In the genomic region with DNA sequence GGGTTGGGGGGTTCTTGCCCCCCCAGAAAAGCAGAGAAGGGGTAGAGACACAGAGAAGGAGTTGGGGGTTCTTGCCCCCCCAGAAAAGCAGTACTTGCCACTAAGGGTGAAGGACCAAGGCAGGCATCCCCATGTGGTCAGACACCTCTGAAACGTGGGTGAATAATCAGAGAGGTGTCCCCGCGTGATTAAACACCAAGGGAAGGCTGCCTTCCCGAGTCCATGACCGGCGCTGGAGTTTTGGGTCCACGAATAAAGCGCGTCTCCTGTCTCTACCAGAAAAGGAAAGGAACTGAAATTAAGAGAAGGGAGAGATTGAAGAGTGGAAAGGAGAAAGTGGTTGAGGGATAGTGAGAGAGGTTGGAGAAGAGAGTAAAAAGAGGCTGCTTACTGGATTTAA, we compare ENCODE assay signal across 16 cellular contexts. TPM values are rescaled to one million over a fixed set of nuclear protein-coding genes. Genes with fewer than 3 reads are reported as not detected.
DNase-seq lines count a peak whose midpoint lies in the region; ATAC-seq, FAIRE-seq and TF ChIP-seq lines count a peak whose summit lies in the region.
"Not testable (repeated sequence)": the region's sequence is repeated elsewhere in the genome, so short reads cannot be mapped to it uniquely, and the experiment has no call there.
"Had no signal": no experiment of that assay in that cellular context is flagged by ENCODE, and none has a peak within 500 bp of the region (broad histone marks: within the 10 kb centered on the region; RNA-seq: fewer than 3 reads in every experiment).

No MANE protein-coding gene starts in this region.

- not testable (repeated sequence) for H3K9me3 ChIP-seq in HepG2 (ENCODE audit: low read length)

- not testable (repeated sequence) for H3K27me3 ChIP-seq in HepG2 (ENCODE audit: control insufficient read depth in 1 of 2, insufficient read depth in 2 of 2, low read length in 2 of 2)

- H3K4me2 ChIP-seq in HepG2 (ENCODE audit: low read depth, low read length), result not testable (repeated sequence)

- POLR2A ChIA-PET in WTC11 (lab: Charles Lee); HepG2 (lab: Yijun Ruan, JAX): not testable (repeated sequence)

- H3K27ac ChIP-seq in HepG2 (ENCODE audit: extremely low read length, insufficient read depth, low read length), result not testable (repeated sequence)

- H3K4me3 ChIP-seq in HepG2 (replicated peaks in 1 of 3; ENCODE audit: insufficient read depth in 1 of 3, low read depth in 2 of 3, low read length in 3 of 3), result not testable (repeated sequence)

- H3K27ac Mint-ChIP-seq in CD14-positive monocyte (peak overlapping the region in 6 of 7 donors; percentile 1 to 97 (median 80)), WTC11 (peak overlapping the region; percentile 31; the same call in 1 of the 2 replicates)
- peak overlapping the region; percentile 30 for H3K27ac Mint-ChIP-seq in activated naive CD8-positive, alpha-beta T cell treated with anti-CD3 and anti-CD28 coated beads for 36 hours
- peak overlapping the region; percentile 61 to 98 for H3K27ac Mint-ChIP-seq in natural killer cell treated with Interleukin-12 subunit alpha and Interleukin-12 subunit beta and Interleukin-15 and Interleukin-18, amount 100 ng/mL, for 72 hours

- intact Hi-C loops in CD14-positive monocyte (cut with micrococcal nuclease), result loop anchor here in 1 of 2 donors (5.0 kb wide), 1 partner anchor 237 kb away; the partner anchor contains the start of gene LILRB4
- intact Hi-C loops in HepG2 (cut with micrococcal nuclease; ENCODE audit: unreplicated experiment); posterior vena cava (cut with DNase I): not testable (repeated sequence)

- H3K4me3 Mint-ChIP-seq in CD14-positive monocyte; WTC11; activated naive CD8-positive, alpha-beta T cell treated with anti-CD3 and anti-CD28 coated beads for 36 hours: not testable (repeated sequence)
- H3K4me3 Mint-ChIP-seq in natural killer cell treated with Interleukin-12 subunit alpha and Interleukin-12 subunit beta and Interleukin-15 and Interleukin-18, amount 100 ng/mL, for 72 hours, result peak overlapping the region; percentile 44

- 52% methylated on average over 9 of the region's 9 CpGs for WGBS in HepG2 (ENCODE audit: low lambda C conversion rate)

- H3K9ac ChIP-seq in HepG2 (ENCODE audit: insufficient read depth, low read depth, low read length), result not testable (repeated sequence)

- DNase-seq in CD14-positive monocyte (ENCODE audit: low spot score); WTC11 (ENCODE audit: low spot score); activated naive CD8-positive, alpha-beta T cell treated with anti-CD3 and anti-CD28 coated beads for 36 hours; HepG2 (ENCODE audit: low spot score); natural killer cell treated with Interleukin-12 subunit alpha and Interleukin-12 subunit beta and Interleukin-15 and Interleukin-18, amount 100 ng/mL, for 72 hours (ENCODE audit: low spot score): not testable (repeated sequence)
- DNase-seq in posterior vena cava (ENCODE audit: low spot score), result peak; percentile 51

- peaks cover 66% of the 10 kb centered on the region for H3K4me1 Mint-ChIP-seq in CD14-positive monocyte
- peaks cover 59% of the 10 kb centered on the region for H3K4me1 Mint-ChIP-seq in WTC11
- H3K4me1 Mint-ChIP-seq in activated naive CD8-positive, alpha-beta T cell treated with anti-CD3 and anti-CD28 coated beads for 36 hours, result not testable (repeated sequence)
- peaks cover 50 to 53% of the 10 kb centered on the region in 2 donors for H3K4me1 Mint-ChIP-seq in natural killer cell treated with Interleukin-12 subunit alpha and Interleukin-12 subunit beta and Interleukin-15 and Interleukin-18, amount 100 ng/mL, for 72 hours (ENCODE audit: low read depth in 2 of 2)

- CTCF ChIA-PET in WTC11 (lab: Charles Lee); HepG2 (lab: Yijun Ruan, JAX; ENCODE audit: low intra/inter-chr PET ratio, low total read pairs): not testable (repeated sequence)

- H3K9me3 Mint-ChIP-seq in CD14-positive monocyte; activated naive CD8-positive, alpha-beta T cell treated with anti-CD3 and anti-CD28 coated beads for 36 hours; natural killer cell treated with Interleukin-12 subunit alpha and Interleukin-12 subunit beta and Interleukin-15 and Interleukin-18, amount 100 ng/mL, for 72 hours: not testable (repeated sequence)
- peaks cover 13% of the 10 kb centered on the region for H3K9me3 Mint-ChIP-seq in WTC11

- H3K36me3 Mint-ChIP-seq in CD14-positive monocyte, result peaks cover 3 to 18% of the 10 kb centered on the region in 2 donors
- H3K36me3 Mint-ChIP-seq in WTC11, result peaks cover 14% of the 10 kb centered on the region
- H3K36me3 Mint-ChIP-seq in activated naive CD8-positive, alpha-beta T cell treated with anti-CD3 and anti-CD28 coated beads for 36 hours; natural killer cell treated with Interleukin-12 subunit alpha and Interleukin-12 subunit beta and Interleukin-15 and Interleukin-18, amount 100 ng/mL, for 72 hours: not testable (repeated sequence)

- peaks cover 4 to 26% (median 15%) of the 10 kb centered on the region in 3 donors for H3K27me3 Mint-ChIP-seq in CD14-positive monocyte (ENCODE audit: low read depth in 3 of 3)
- H3K27me3 Mint-ChIP-seq in WTC11 (ENCODE audit: low read depth); natural killer cell treated with Interleukin-12 subunit alpha and Interleukin-12 subunit beta and Interleukin-15 and Interleukin-18, amount 100 ng/mL, for 72 hours: not testable (repeated sequence)
- peaks cover 18% of the 10 kb centered on the region for H3K27me3 Mint-ChIP-seq in activated naive CD8-positive, alpha-beta T cell treated with anti-CD3 and anti-CD28 coated beads for 36 hours

- H2AFZ ChIP-seq in HepG2 (ENCODE audit: low read length), result not testable (repeated sequence)

- not testable (repeated sequence) for H3K36me3 ChIP-seq in HepG2 (replicated peaks in 1 of 2; ENCODE audit: control insufficient read depth in 1 of 2, insufficient read depth in 2 of 2, low read length in 2 of 2)

- not testable (repeated sequence) for TF ChIP-seq EP300 in HepG2 (IDR thresholded peaks at IDR 0.05; ENCODE audit: low read depth in 2 of 2, low read length in 2 of 2); HepG2 (CRISPR knock-in tag; IDR thresholded peaks at IDR 0.05; ENCODE audit: borderline replicate concordance)

- not testable (repeated sequence) for TF ChIP-seq RAD21 in HepG2 (CRISPR knock-in tag; IDR thresholded peaks at IDR 0.05)

- FAIRE-seq in HepG2 (lab: Jason Lieb, UNC), result not testable (repeated sequence)

- not testable (repeated sequence) for H3K4me1 ChIP-seq in HepG2 (ENCODE audit: insufficient read depth, low read length)

- in situ Hi-C loops in HepG2 (cut with HindIII; ENCODE audit: extremely low pct_ligation_motif_present, low pct_unique_long_range_greater_than_20kb), result not testable (repeated sequence)

- not testable (repeated sequence) for ATAC-seq in WTC11; HepG2; natural killer cell treated with Interleukin-12 subunit alpha and Interleukin-12 subunit beta and Interleukin-15 and Interleukin-18, amount 100 ng/mL, for 72 hours

- not testable (repeated sequence) for H4K20me1 ChIP-seq in HepG2 (ENCODE audit: insufficient read depth, low read length)

- not testable (repeated sequence) for H3K79me2 ChIP-seq in HepG2 (ENCODE audit: insufficient read depth, low read length)

- not testable (repeated sequence) for BruUV-seq in HepG2 (replicated peaks; lab: Mats Ljungman, UMichigan)

- TF ChIP-seq POLR2A in HepG2 (IDR thresholded peaks at IDR 0.05; ENCODE audit: insufficient read depth in 1 of 2, low read depth in 2 of 2, low read length in 2 of 2), result not testable (repeated sequence)

- not testable (repeated sequence) for TF ChIP-seq CTCF in CD14-positive monocyte (IDR thresholded peaks at IDR 0.05); WTC11 (IDR thresholded peaks at IDR 0.05); HepG2 (CRISPR knock-in tag; IDR thresholded peaks at IDR 0.05)

RNA-seq across cellular contexts. Expression of gene NCR1, which starts 6.3 kb away (rescaled TPM):
- polyA plus RNA-seq in CD14-positive monocyte (under 1 TPM in 1 of 2 donors, not detected in 1; 0.43 TPM), HepG2 (2011; rRNA removed) (not detected in 2 replicates)
- total RNA-seq in WTC11 (2021) (4.3 to 7.9 TPM (median 7.2 TPM) in 3 replicates), HepG2 (2016; rRNA removed; fragmentation: Illumina TruSeq; extraction: Trizol) (not detected in 2 replicates), posterior vena cava (under 1 TPM in 1 of 2 donors, not detected in 1; 0.29 TPM)
- under 1 TPM in 1 of 2 experiments, not detected in 1; 0.43 TPM for total RNA-seq in activated naive CD8-positive, alpha-beta T cell treated with anti-CD3 and anti-CD28 coated beads for 36 hours
- not detected in 2 replicates for total RNA-seq in HepG2 (2016; cell fraction: cytosol; rRNA removed; fragmentation: Illumina TruSeq; extraction: Trizol; ENCODE audit: low read depth)
- total RNA-seq in HepG2 (2016; cell fraction: insoluble cytoplasmic fraction; rRNA removed; fragmentation: Illumina TruSeq; extraction: Trizol), result not detected in 2 replicates
- total RNA-seq in HepG2 (2016; cell fraction: membrane; rRNA removed; fragmentation: Illumina TruSeq; extraction: Trizol), result not detected in 2 replicates
- not detected in 2 replicates for total RNA-seq in HepG2 (2016; cell fraction: nucleus; rRNA removed; fragmentation: Illumina TruSeq; extraction: Trizol)
- polyA plus RNA-seq in HepG2 (2011; cell fraction: cytosol; rRNA removed), result not detected in 2 replicates
- polyA plus RNA-seq in HepG2 (2011; cell fraction: nucleus; rRNA removed), result not detected in 2 replicates
- polyA plus RNA-seq in HepG2 (2012), result not detected in 2 replicates
- not detected in 2 replicates for polyA plus RNA-seq in HepG2 (2016; cell fraction: cytosol; fragmentation: Illumina TruSeq; extraction: Trizol; ENCODE audit: low read depth)
- not detected in 2 replicates for polyA plus RNA-seq in HepG2 (2016; cell fraction: insoluble cytoplasmic fraction; fragmentation: Illumina TruSeq; extraction: Trizol; ENCODE audit: low read depth)
- polyA plus RNA-seq in HepG2 (2016; cell fraction: membrane; fragmentation: Illumina TruSeq; extraction: Trizol; ENCODE audit: low read depth), result not detected in 2 replicates
- polyA plus RNA-seq in HepG2 (2016; cell fraction: nucleus; fragmentation: Illumina TruSeq; extraction: Trizol; ENCODE audit: insufficient read depth, low read depth), result not detected in 2 replicates
- polyA minus RNA-seq in HepG2 (2011; rRNA and poly(A)+ RNA removed; ENCODE audit: low replicate concordance), result not detected in 2 replicates
- not detected in 2 replicates for polyA minus RNA-seq in HepG2 (2011; cell fraction: cytosol; rRNA and poly(A)+ RNA removed)
- polyA minus RNA-seq in HepG2 (2011; cell fraction: nucleus; rRNA and poly(A)+ RNA removed), result not detected in 2 replicates
- 100 to 1,000 TPM in 1 of 2 donors, 10 to 100 TPM in 1; 81.6 to 253 TPM for total RNA-seq in natural killer cell treated with Interleukin-12 subunit alpha and Interleukin-12 subunit beta and Interleukin-15 and Interleukin-18, amount 100 ng/mL, for 72 hours
- total RNA-seq: A172; B cell; CD4-positive, alpha-beta memory T cell; CD4-positive, CD25-positive, alpha-beta regulatory T cell; G401 had no signal
- polyA plus RNA-seq: A549; BJ; CD4-positive, alpha-beta memory T cell had no signal

RNA-seq across cellular contexts. Expression of gene FCAR, which starts 25.6 kb away (rescaled TPM):
- polyA plus RNA-seq in CD14-positive monocyte, result 100 to 1,000 TPM; 147 to 173 TPM
- 0.22 to 0.39 TPM in 2 of 3 replicates, not detected in the other for total RNA-seq in WTC11 (2021)
- total RNA-seq in activated naive CD8-positive, alpha-beta T cell treated with anti-CD3 and anti-CD28 coated beads for 36 hours, result not detected
- total RNA-seq in HepG2 (2016; rRNA removed; fragmentation: Illumina TruSeq; extraction: Trizol), result not detected in 2 replicates
- not detected in 2 replicates for total RNA-seq in HepG2 (2016; cell fraction: cytosol; rRNA removed; fragmentation: Illumina TruSeq; extraction: Trizol; ENCODE audit: low read depth)
- not detected in 2 replicates for total RNA-seq in HepG2 (2016; cell fraction: insoluble cytoplasmic fraction; rRNA removed; fragmentation: Illumina TruSeq; extraction: Trizol)
- total RNA-seq in HepG2 (2016; cell fraction: membrane; rRNA removed; fragmentation: Illumina TruSeq; extraction: Trizol), result not detected in 2 replicates
- not detected in 2 replicates for total RNA-seq in HepG2 (2016; cell fraction: nucleus; rRNA removed; fragmentation: Illumina TruSeq; extraction: Trizol)
- polyA plus RNA-seq in HepG2 (2011; rRNA removed), result not detected in 2 replicates
- polyA plus RNA-seq in HepG2 (2011; cell fraction: cytosol; rRNA removed), result not detected in 2 replicates
- not detected in 2 replicates for polyA plus RNA-seq in HepG2 (2011; cell fraction: nucleus; rRNA removed)
- not detected in 2 replicates for polyA plus RNA-seq in HepG2 (2012)
- not detected in 2 replicates for polyA plus RNA-seq in HepG2 (2016; cell fraction: cytosol; fragmentation: Illumina TruSeq; extraction: Trizol; ENCODE audit: low read depth)
- polyA plus RNA-seq in HepG2 (2016; cell fraction: insoluble cytoplasmic fraction; fragmentation: Illumina TruSeq; extraction: Trizol; ENCODE audit: low read depth), result not detected in 2 replicates
- polyA plus RNA-seq in HepG2 (2016; cell fraction: membrane; fragmentation: Illumina TruSeq; extraction: Trizol; ENCODE audit: low read depth), result not detected in 2 replicates
- not detected in 2 replicates for polyA plus RNA-seq in HepG2 (2016; cell fraction: nucleus; fragmentation: Illumina TruSeq; extraction: Trizol; ENCODE audit: insufficient read depth, low read depth)
- polyA minus RNA-seq in HepG2 (2011; rRNA and poly(A)+ RNA removed; ENCODE audit: low replicate concordance), result not detected in 2 replicates
- not detected in 2 replicates for polyA minus RNA-seq in HepG2 (2011; cell fraction: cytosol; rRNA and poly(A)+ RNA removed)
- not detected in 2 replicates for polyA minus RNA-seq in HepG2 (2011; cell fraction: nucleus; rRNA and poly(A)+ RNA removed)
- not detected for total RNA-seq in natural killer cell treated with Interleukin-12 subunit alpha and Interleukin-12 subunit beta and Interleukin-15 and Interleukin-18, amount 100 ng/mL, for 72 hours
- 1 to 10 TPM; 2.0 to 5.8 TPM for total RNA-seq in posterior vena cava
- total RNA-seq: A172; B cell; CD4-positive, CD25-positive, alpha-beta regulatory T cell; CD8-positive, alpha-beta memory T cell; Daoy; G401; GM12878 had no signal
- polyA plus RNA-seq: A549; BJ; CD4-positive, alpha-beta memory T cell; CD8-positive, alpha-beta memory T cell had no signal

RNA-seq across cellular contexts. Expression of gene NLRP7, which starts 47.7 kb away (rescaled TPM):
- polyA plus RNA-seq in CD14-positive monocyte, result not detected
- total RNA-seq in WTC11 (2021), result 4.1 to 6.8 TPM (median 5.0 TPM) in 3 replicates
- not detected for total RNA-seq in activated naive CD8-positive, alpha-beta T cell treated with anti-CD3 and anti-CD28 coated beads for 36 hours
- total RNA-seq in HepG2 (2016; rRNA removed; fragmentation: Illumina TruSeq; extraction: Trizol), result not detected in 2 replicates
- total RNA-seq in HepG2 (2016; cell fraction: cytosol; rRNA removed; fragmentation: Illumina TruSeq; extraction: Trizol; ENCODE audit: low read depth), result not detected in 2 replicates
- not detected in 2 replicates for total RNA-seq in HepG2 (2016; cell fraction: insoluble cytoplasmic fraction; rRNA removed; fragmentation: Illumina TruSeq; extraction: Trizol)
- not detected in 2 replicates for total RNA-seq in HepG2 (2016; cell fraction: membrane; rRNA removed; fragmentation: Illumina TruSeq; extraction: Trizol)
- total RNA-seq in HepG2 (2016; cell fraction: nucleus; rRNA removed; fragmentation: Illumina TruSeq; extraction: Trizol), result not detected in 2 replicates
- not detected in 2 replicates for polyA plus RNA-seq in HepG2 (2011; rRNA removed)
- polyA plus RNA-seq in HepG2 (2011; cell fraction: cytosol; rRNA removed), result not detected in 2 replicates
- not detected in 2 replicates for polyA plus RNA-seq in HepG2 (2011; cell fraction: nucleus; rRNA removed)
- polyA plus RNA-seq in HepG2 (2012), result not detected in 2 replicates
- not detected in 2 replicates for polyA plus RNA-seq in HepG2 (2016; cell fraction: cytosol; fragmentation: Illumina TruSeq; extraction: Trizol; ENCODE audit: low read depth)
- polyA plus RNA-seq in HepG2 (2016; cell fraction: insoluble cytoplasmic fraction; fragmentation: Illumina TruSeq; extraction: Trizol; ENCODE audit: low read depth), result not detected in 2 replicates
- polyA plus RNA-seq in HepG2 (2016; cell fraction: membrane; fragmentation: Illumina TruSeq; extraction: Trizol; ENCODE audit: low read depth), result not detected in 2 replicates
- polyA plus RNA-seq in HepG2 (2016; cell fraction: nucleus; fragmentation: Illumina TruSeq; extraction: Trizol; ENCODE audit: insufficient read depth, low read depth), result not detected in 2 replicates
- polyA minus RNA-seq in HepG2 (2011; rRNA and poly(A)+ RNA removed; ENCODE audit: low replicate concordance), result 0.09 TPM in 1 of 2 replicates, not detected in the other
- polyA minus RNA-seq in HepG2 (2011; cell fraction: cytosol; rRNA and poly(A)+ RNA removed), result not detected in 2 replicates
- polyA minus RNA-seq in HepG2 (2011; cell fraction: nucleus; rRNA and poly(A)+ RNA removed), result not detected in 2 replicates
- total RNA-seq in natural killer cell treated with Interleukin-12 subunit alpha and Interleukin-12 subunit beta and Interleukin-15 and Interleukin-18, amount 100 ng/mL, for 72 hours, result 1 to 10 TPM; 1.1 to 1.2 TPM
- total RNA-seq in posterior vena cava, result not detected
- total RNA-seq: A172; CD4-positive, alpha-beta memory T cell; CD4-positive, CD25-positive, alpha-beta regulatory T cell; CD8-positive, alpha-beta memory T cell; Daoy; G401 had no signal
- polyA plus RNA-seq: A549; BJ; CD4-positive, alpha-beta memory T cell; CD4-positive, CD25-positive, alpha-beta regulatory T cell; CD8-positive, alpha-beta memory T cell had no signal

RNA-seq across cellular contexts. Expression of gene KIR3DL2, which starts 49.4 kb away (rescaled TPM):
- under 1 TPM in 1 of 2 donors, not detected in 1; 0.15 TPM for polyA plus RNA-seq in CD14-positive monocyte
- not detected in 3 replicates for total RNA-seq in WTC11 (2021)
- under 1 TPM in 1 of 2 experiments, not detected in 1; 0.18 TPM for total RNA-seq in activated naive CD8-positive, alpha-beta T cell treated with anti-CD3 and anti-CD28 coated beads for 36 hours
- not detected in 2 replicates for total RNA-seq in HepG2 (2016; rRNA removed; fragmentation: Illumina TruSeq; extraction: Trizol)
- total RNA-seq in HepG2 (2016; cell fraction: cytosol; rRNA removed; fragmentation: Illumina TruSeq; extraction: Trizol; ENCODE audit: low read depth), result not detected in 2 replicates
- not detected in 2 replicates for total RNA-seq in HepG2 (2016; cell fraction: insoluble cytoplasmic fraction; rRNA removed; fragmentation: Illumina TruSeq; extraction: Trizol)
- total RNA-seq in HepG2 (2016; cell fraction: membrane; rRNA removed; fragmentation: Illumina TruSeq; extraction: Trizol), result not detected in 2 replicates
- total RNA-seq in HepG2 (2016; cell fraction: nucleus; rRNA removed; fragmentation: Illumina TruSeq; extraction: Trizol), result not detected in 2 replicates
- polyA plus RNA-seq in HepG2 (2011; rRNA removed), result not detected in 2 replicates
- polyA plus RNA-seq in HepG2 (2011; cell fraction: cytosol; rRNA removed), result not detected in 2 replicates
- not detected in 2 replicates for polyA plus RNA-seq in HepG2 (2011; cell fraction: nucleus; rRNA removed)
- polyA plus RNA-seq in HepG2 (2012), result not detected in 2 replicates
- not detected in 2 replicates for polyA plus RNA-seq in HepG2 (2016; cell fraction: cytosol; fragmentation: Illumina TruSeq; extraction: Trizol; ENCODE audit: low read depth)
- not detected in 2 replicates for polyA plus RNA-seq in HepG2 (2016; cell fraction: insoluble cytoplasmic fraction; fragmentation: Illumina TruSeq; extraction: Trizol; ENCODE audit: low read depth)
- polyA plus RNA-seq in HepG2 (2016; cell fraction: membrane; fragmentation: Illumina TruSeq; extraction: Trizol; ENCODE audit: low read depth), result not detected in 2 replicates
- polyA plus RNA-seq in HepG2 (2016; cell fraction: nucleus; fragmentation: Illumina TruSeq; extraction: Trizol; ENCODE audit: insufficient read depth, low read depth), result not detected in 2 replicates
- not detected in 2 replicates for polyA minus RNA-seq in HepG2 (2011; rRNA and poly(A)+ RNA removed; ENCODE audit: low replicate concordance)
- not detected in 2 replicates for polyA minus RNA-seq in HepG2 (2011; cell fraction: cytosol; rRNA and poly(A)+ RNA removed)
- polyA minus RNA-seq in HepG2 (2011; cell fraction: nucleus; rRNA and poly(A)+ RNA removed), result not detected in 2 replicates
- 10 to 100 TPM; 10.3 to 51.2 TPM for total RNA-seq in natural killer cell treated with Interleukin-12 subunit alpha and Interleukin-12 subunit beta and Interleukin-15 and Interleukin-18, amount 100 ng/mL, for 72 hours
- total RNA-seq in posterior vena cava, result not detected
- total RNA-seq: A172, Daoy, G401, GM12878 had no signal
- polyA plus RNA-seq: A549, BJ had no signal
